14 cellular contexts compared by ENCODE assay signal in genomic region chr19:5345895-5346386, GRCh38. TPM values are rescaled to one million over a fixed set of nuclear protein-coding genes. Genes with fewer than 3 reads are reported as not detected.
DNase-seq lines count a peak whose midpoint lies in the region; ATAC-seq, FAIRE-seq and TF ChIP-seq lines count a peak whose summit lies in the region.
"Had no signal": no experiment of that assay in that cellular context is flagged by ENCODE, and none has a peak within 500 bp of the region (broad histone marks: within the 10 kb centered on the region; RNA-seq: fewer than 3 reads in every experiment).

No MANE protein-coding gene starts in this region.

- H3K9me3 ChIP-seq in K562 (replicated peaks; ENCODE audit: control insufficient read depth, insufficient read depth, low read depth, low read length) (peaks cover 2% of the 10 kb centered on the region; the same call in 1 of the 2 replicates), sigmoid colon (no peaks in the 10 kb centered on the region)
- H3K9me3 ChIP-seq: stomach had no signal

- H3K4me1 Mint-ChIP-seq in natural killer cell, result peaks cover 0 to 6% of the 10 kb centered on the region in 2 donors

- H3K27ac Mint-ChIP-seq in natural killer cell, result no peak overlapping the region
- H3K27ac Mint-ChIP-seq: mesothelial cell of epicardium had no signal

- CTCF ChIA-PET in K562 (lab: Yijun Ruan, JAX; ENCODE audit: low intra/inter-chr PET ratio), result no interaction called here

- POLR2A ChIA-PET in K562 (lab: Yijun Ruan, JAX), result interaction anchor here (0.7 to 1.9 kb wide), 2 partner anchors 12 to 141 kb away, joined by 3 to 5 read pairs; no protein-coding TSS in a partner anchor

- ATAC-seq in K562 (no peak), natural killer cell (peak; percentile 24 to 43 (median 33))

- H3K4me3 ChIP-seq in K562, result no peak overlapping the region
- no peak overlapping the region for H3K4me3 ChIP-seq in sigmoid colon
- H3K4me3 ChIP-seq: stomach had no signal

- peaks cover 0 to 2% of the 10 kb centered on the region in 2 donors for H3K9me3 Mint-ChIP-seq in natural killer cell

- H3K4me3 Mint-ChIP-seq in natural killer cell, result no peak overlapping the region
- H3K4me3 Mint-ChIP-seq: mesothelial cell of epicardium had no signal

- peaks cover 10 to 16% of the 10 kb centered on the region in 2 donors for H3K27me3 Mint-ChIP-seq in natural killer cell (ENCODE audit: low read depth in 2 of 2)

- TF ChIP-seq CTCF in K562 (IDR thresholded peaks at IDR 0.05 in 2 of 3, conservative IDR thresholded peaks at IDR 0.05 in 1 of 3; ENCODE audit: insufficient read depth in 2 of 3, low read depth in 1 of 3, low read length in 3 of 3), result no peak
- no peak for TF ChIP-seq CTCF in natural killer cell (IDR thresholded peaks at IDR 0.05)
- no peak for TF ChIP-seq CTCF in sigmoid colon (IDR thresholded peaks at IDR 0.05)

- 0% methylated on average over 6 of the region's 6 CpGs for WGBS in K562 (ENCODE audit: insufficient coverage, low coverage, missing lambda C conversion rate)
- WGBS in sigmoid colon, 2 donors, result 31 to 41% methylated on average over 6 of the region's 6 CpGs

- peak; percentile 79 for DNase-seq in EH (ENCODE audit: low read depth)
- DNase-seq in MV-4-11 (lab: John Stamatoyannopoulos, UW), result peak; percentile 40
- no peak for DNase-seq in K562 (ENCODE audit: extremely low read depth in 1 of 4, low spot score in 3 of 4)
- no peak for DNase-seq in natural killer cell
- DNase-seq in sigmoid colon, result no peak
- DNase-seq in stimulated activated CD4-positive, alpha-beta T cell treated with anti-CD3 and anti-CD28 coated beads, Interleukin-4, amount 100 ng/mL, for 1 hour, result no peak
- no peak for DNase-seq in NCI-H446 treated with DMSO at 0.1 percent for 48 hours (lab: John Stamatoyannopoulos, UW)
- DNase-seq in UCSD-AML1 (lab: John Stamatoyannopoulos, UW; ENCODE audit: unreplicated experiment), result no peak
- DNase-seq: caudate nucleus; DMS79 treated with DMSO at 0.1 percent for 48 hours; NCI-H2107; stimulated activated CD4-positive, alpha-beta T cell treated with anti-CD3 and anti-CD28 coated beads, Interleukin-12 subunit alpha, Interleukin-12 subunit beta, amount 100 ng/mL, for 4 hours; stomach had no signal

- H3K4me1 ChIP-seq in K562 (replicated peaks in 1 of 2; ENCODE audit: control insufficient read depth in 2 of 2, insufficient read depth in 2 of 2, low read length in 2 of 2), result peaks cover 7 to 17% of the 10 kb centered on the region in 2 experiments; a peak in 4 of 5 replicates
- H3K4me1 ChIP-seq in sigmoid colon, result peaks cover 0 to 2% (median 2%) of the 10 kb centered on the region in 4 donors

- no TSS peak for BruUV-seq in K562 (replicated peaks; lab: Mats Ljungman, UMichigan)

- TF ChIP-seq EP300 in K562 (IDR thresholded peaks at IDR 0.05; ENCODE audit: low read length) (no peak), sigmoid colon (IDR thresholded peaks at IDR 0.05) (no peak)

- FAIRE-seq in K562 (lab: Jason Lieb, UNC), result no peak

- H4K20me1 ChIP-seq in K562 (replicated peaks; ENCODE audit: control insufficient read depth, insufficient read depth, low read length), result no peaks in the 10 kb centered on the region

- no peak for TF ChIP-seq POLR2A in K562 (conservative IDR thresholded peaks at IDR 0.05)
- no peak for TF ChIP-seq POLR2A in sigmoid colon (IDR thresholded peaks at IDR 0.05)

- H3K4me2 ChIP-seq in K562 (ENCODE audit: insufficient read depth, low read length), result peak overlapping the region; percentile 33; the same call in 1 of the 2 replicates

- H3K9me1 ChIP-seq in K562 (ENCODE audit: control insufficient read depth, insufficient read depth, low read length), result no peaks in the 10 kb centered on the region

- intact Hi-C loops in K562 (cut with micrococcal nuclease) (no loop called here), natural killer cell (cut with micrococcal nuclease) (no loop called here), sigmoid colon (cut with DNase I) (no loop called here)

- H3K79me2 ChIP-seq in K562 (ENCODE audit: control insufficient read depth, insufficient read depth, low read length), result no peaks in the 10 kb centered on the region

- H3K9ac ChIP-seq in K562 (ENCODE audit: insufficient read depth in 1 of 2, low read depth in 2 of 2, low read length in 2 of 2), result no peak overlapping the region

- H3K27me3 ChIP-seq in K562 (ENCODE audit: control insufficient read depth in 2 of 2, insufficient read depth in 2 of 2, low read length in 2 of 2) (peaks cover 4 to 10% of the 10 kb centered on the region in 2 experiments; a peak in 3 of 5 replicates), sigmoid colon (peaks cover 0 to 4% (median 0%) of the 10 kb centered on the region in 3 donors)

- H2AFZ ChIP-seq in K562 (ENCODE audit: low read depth, low read length), result no peak overlapping the region

- no peaks in the 10 kb centered on the region for H3K36me3 Mint-ChIP-seq in natural killer cell
- H3K36me3 Mint-ChIP-seq: mesothelial cell of epicardium had no signal

- H3K27ac ChIP-seq in K562 (ENCODE audit: extremely low read depth, low read depth, low read length) (no peak overlapping the region), sigmoid colon (no peak overlapping the region)
- H3K27ac ChIP-seq: stomach had no signal

- H3K36me3 ChIP-seq in K562 (ENCODE audit: control insufficient read depth, insufficient read depth, low read length) (no peaks in the 10 kb centered on the region), sigmoid colon (no peaks in the 10 kb centered on the region)
- H3K36me3 ChIP-seq: stomach had no signal

- in situ Hi-C loops in K562 (cut with MboI), result no loop called here

- TF ChIP-seq RAD21 in K562 (CRISPR knock-in tag; conservative IDR thresholded peaks at IDR 0.05 in 1 of 2, IDR thresholded peaks at IDR 0.05 in 1 of 2), result no peak

TF ChIP-seq in K562, 482 proteins besides CTCF, POLR2A, EP300 and RAD21 (continues in another document):
- no peak for TF ChIP-seq HDGF (IDR thresholded peaks at IDR 0.05)
- no peak for TF ChIP-seq THAP7 (CRISPR knock-in tag; IDR thresholded peaks at IDR 0.05)
- TF ChIP-seq JUND (IDR thresholded peaks at IDR 0.05; ENCODE audit: borderline replicate concordance, low read depth, low read length), result no peak
- TF ChIP-seq JUND (tag; IDR thresholded peaks at IDR 0.05; ENCODE audit: borderline replicate concordance, low read depth, low read length), result no peak
- no peak for TF ChIP-seq E2F5 (CRISPR knock-in tag; IDR thresholded peaks at IDR 0.05)
- no peak for TF ChIP-seq ADNP (tag; IDR thresholded peaks at IDR 0.05)
- TF ChIP-seq ZNF699 (CRISPR knock-in tag; IDR thresholded peaks at IDR 0.05; ENCODE audit: insufficient replicate concordance), result no peak
- TF ChIP-seq SMAD1 (IDR thresholded peaks at IDR 0.05; ENCODE audit: low read depth, low read length, partially characterized antibody), result no peak
- TF ChIP-seq EP400 (IDR thresholded peaks at IDR 0.05), result no peak
- TF ChIP-seq ZNF146 (CRISPR knock-in tag; IDR thresholded peaks at IDR 0.05; ENCODE audit: unreplicated experiment), result no peak
- no peak for TF ChIP-seq GATAD2A (IDR thresholded peaks at IDR 0.05)
- TF ChIP-seq SPI1 (IDR thresholded peaks at IDR 0.05; ENCODE audit: borderline replicate concordance, low read depth, low read length), result no peak
- TF ChIP-seq MAX (CRISPR knock-in tag; IDR thresholded peaks at IDR 0.05), result peak; percentile 58

RNA-seq across cellular contexts. Expression of gene PTPRS, which starts 5.3 kb away (rescaled TPM):
- 79.8 and 180 TPM in 2 replicates for total RNA-seq in K562 (2011; cell fraction: chromatin; rRNA removed; ENCODE audit: low replicate concordance)
- total RNA-seq in K562 (2011; cell fraction: nucleolus; rRNA removed), result 97.4 and 130 TPM in 2 replicates
- total RNA-seq in K562 (2011; cell fraction: nucleoplasm; rRNA removed), result 85.8 and 89.2 TPM in 2 replicates
- total RNA-seq in K562 (2014; rRNA removed), result 26.4 and 28.0 TPM in 2 replicates
- total RNA-seq in K562 (2014; rRNA removed; fragmentation: Illumina TruSeq; extraction: Trizol), result 6.1 and 6.7 TPM in 2 replicates
- 14.1 and 15.1 TPM in 2 replicates for total RNA-seq in K562 (2015; rRNA removed; fragmentation: Illumina TruSeq; extraction: Trizol)
- total RNA-seq in K562 (2021), result 45.2 and 49.4 TPM in 2 replicates
- polyA plus RNA-seq in K562 (2011; rRNA removed), result 14.9 and 17.4 TPM in 2 replicates
- polyA plus RNA-seq in K562 (2011; cell fraction: cytosol; rRNA removed), result 14.3 and 32.7 TPM in 2 replicates
- 54.1 and 106 TPM in 2 replicates for polyA plus RNA-seq in K562 (2011; cell fraction: nucleus; rRNA removed)
- 23.1 and 29.5 TPM in 2 replicates for polyA plus RNA-seq in K562 (2012)
- polyA plus RNA-seq in K562 (2014; fragmentation: Illumina TruSeq; extraction: Trizol), result 8.3 and 10.7 TPM in 2 replicates
- polyA plus RNA-seq in K562 (2014; fragmentation: Nextera tagmentation; extraction: Ambion mirVana), result 1 to 10 TPM; 1.1 to 1.2 TPM
- 26.9 and 27.4 TPM in 2 replicates for polyA plus RNA-seq in K562 (2014; rRNA removed)
- polyA minus RNA-seq in K562 (2011; rRNA and poly(A)+ RNA removed), result 11.5 and 28.9 TPM in 2 replicates
- polyA minus RNA-seq in K562 (2011; cell fraction: cytosol; rRNA and poly(A)+ RNA removed), result 41.9 and 44.2 TPM in 2 replicates
- polyA minus RNA-seq in K562 (2011; cell fraction: nucleus; rRNA and poly(A)+ RNA removed), result 27.2 and 33.5 TPM in 2 replicates
- under 1 TPM; 0.47 to 0.73 (median 0.61) TPM for total RNA-seq in natural killer cell
- 100 to 1,000 TPM; 120 to 211 (median 139) TPM for total RNA-seq in sigmoid colon
- 10 to 100 TPM in 1 of 3 donors, 1 to 10 TPM in 1, under 1 TPM in 1; 0.46 to 12.3 (median 2.4) TPM for polyA plus RNA-seq in sigmoid colon

Comparison
In these comparisons a context has a peak if more than half of its experiments do, and no peak if none do; other contexts are left out.
1. DNase-seq: peak in EH (single experiment) and MV-4-11 (single experiment); none in K562 (0 of 4), natural killer cell (single experiment), sigmoid colon (single experiment), stimulated activated CD4-positive, alpha-beta T cell treated with anti-CD3 and anti-CD28 coated beads, Interleukin-4, amount 100 ng/mL, for 1 hour (single experiment), NCI-H446 treated with DMSO at 0.1 percent for 48 hours (single experiment) and UCSD-AML1 (single experiment).
2. RNA of gene PTPRS, which starts 5.3 kb away (total RNA-seq): 120 to 211 TPM in sigmoid colon and 6.1 to 180 TPM in K562; 0.47 to 0.73 TPM in natural killer cell; every median in the first group is over 4 times any median in the second.